32 cellular contexts compared by ENCODE assay signal in the genomic region with DNA sequence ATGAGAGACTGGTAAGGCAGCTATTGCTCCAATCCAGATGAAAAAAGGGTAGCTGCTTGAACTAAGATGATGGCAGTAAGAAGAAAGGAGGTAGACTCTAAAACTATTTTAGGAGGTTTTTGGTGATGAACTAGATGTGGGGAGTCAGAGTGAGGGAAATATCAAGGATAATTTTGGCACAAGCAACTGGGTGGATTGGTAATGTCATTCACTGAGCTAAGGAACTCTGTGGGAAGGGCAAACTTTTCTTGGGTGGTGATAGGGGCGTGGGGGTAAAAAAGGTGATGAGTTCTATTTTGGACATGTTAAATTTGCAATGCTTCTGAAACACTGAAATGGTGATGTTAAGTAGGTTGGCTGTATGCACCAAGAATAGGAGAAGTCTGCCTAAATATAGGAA.
"Had no signal": no experiment of that assay in that cellular context is flagged by ENCODE, and none has a peak within 500 bp of the region (broad histone marks: within the 10 kb centered on the region; RNA-seq: fewer than 3 reads in every experiment).

No MANE protein-coding gene starts in this region.

- H3K4me1 Mint-ChIP-seq: activated B cell treated with CpG ODN at 0.5 μM for 24 hours; activated CD4-positive, alpha-beta T cell treated with anti-CD3 and anti-CD28 coated beads, Interleukin-2, amount 10 ng/mL, durations not matched to agents 24 days and 14 days; activated naive CD8-positive, alpha-beta T cell treated with anti-CD3 and anti-CD28 coated beads, Interleukin-2, amount 10 ng/mL, durations not matched to agents 7 days and 5 days; activated T-helper 17 cell treated with anti-CD3 and anti-CD28 coated beads, Interleukin-2, amount 50 U/mL, for 72 hours had no signal

- H3K27ac Mint-ChIP-seq: activated B cell treated with CpG ODN at 0.5 μM for 24 hours; activated CD4-positive, alpha-beta memory T cell treated with anti-CD3 and anti-CD28 coated beads for 36 hours; activated CD4-positive, alpha-beta T cell treated with anti-CD3 and anti-CD28 coated beads, Interleukin-2, amount 10 ng/mL, durations not matched to agents 24 days and 14 days; activated CD8-positive, alpha-beta T cell treated with anti-CD3 and anti-CD28 coated beads for 36 hours; activated naive CD4-positive, alpha-beta T cell treated with anti-CD3 and anti-CD28 coated beads for 36 hours; activated naive CD8-positive, alpha-beta T cell treated with anti-CD3 and anti-CD28 coated beads, Interleukin-2, amount 10 ng/mL, durations not matched to agents 7 days and 5 days; activated T-cell treated with anti-CD3 and anti-CD28 coated beads, Interleukin-2, amount 50 U/mL, for 72 hours; activated T-helper 1 cell treated with anti-CD3 and anti-CD28 coated beads, Interleukin-12 subunit alpha, Interleukin-12 subunit beta, Interleukin-2, Interleukin-4 antibody, amounts not matched to agents 30 ng/mL and 10 ng/mL and 1 ng/mL, durations not matched to agents 14 hours and 24 hours and 36 hours; activated T-helper 17 cell treated with anti-CD3 and anti-CD28 coated beads, Interleukin-2, amount 50 U/mL, for 72 hours; T-helper 1 cell treated with Interleukin-12 subunit alpha and Interleukin-12 subunit beta and Interleukin-4 antibody, amounts not matched to agents 30 μg/mL and 1 μg/mL, for 36 hours; T-helper 2 cell treated with Interferon-gamma antibody and Interleukin-4, amounts not matched to agents 5 μg/mL and 100 μg/mL, for 36 hours had no signal

- DNase-seq: activated B cell treated with CpG ODN at 0.5 μM for 24 hours; activated CD4-positive, alpha-beta memory T cell treated with anti-CD3 and anti-CD28 coated beads for 36 hours; activated CD4-positive, alpha-beta T cell treated with anti-CD3 and anti-CD28 coated beads for 4 hours; activated CD4-positive, alpha-beta T cell treated with anti-CD3 and anti-CD28 coated beads, Interleukin-2, amount 10 ng/mL, durations not matched to agents 24 days and 14 days; activated CD4-positive, alpha-beta T cell treated with anti-CD3 and anti-CD28 coated beads, Interleukin-2, amount 50 U/mL, for 1 hour; activated CD4-positive, alpha-beta T cell treated with anti-CD3 and anti-CD28 coated beads, Interleukin-2, amount 50 U/mL, for 4 hours; activated CD4-positive, CD25-positive, alpha-beta regulatory T cell treated with anti-CD3 and anti-CD28 coated beads, Interleukin-2, amount 50 U/mL, for 72 hours; activated CD8-positive, alpha-beta memory T cell treated with anti-CD3 and anti-CD28 coated beads, Interleukin-2, amount 50 U/mL, for 4 hours; activated CD8-positive, alpha-beta T cell treated with anti-CD3 and anti-CD28 coated beads for 36 hours; activated effector memory CD4-positive, alpha-beta T cell treated with anti-CD3 and anti-CD28 coated beads, Interleukin-2, amount 50 U/mL, for 16 hours; activated gamma-delta T cell treated with Interleukin-2 at 50 U/mL for 16 hours; activated naive CD4-positive, alpha-beta T cell; activated naive CD4-positive, alpha-beta T cell treated with anti-CD3 and anti-CD28 coated beads for 36 hours; activated naive CD4-positive, alpha-beta T cell treated with anti-CD3 and anti-CD28 coated beads, Interleukin-2, amount 50 U/mL, for 16 hours; activated naive CD8-positive, alpha-beta T cell treated with anti-CD3 and anti-CD28 coated beads, Interleukin-2, amount 10 ng/mL, durations not matched to agents 7 days and 5 days; activated T-cell treated with anti-CD3 and anti-CD28 coated beads for 4 hours; activated T-cell treated with anti-CD3 and anti-CD28 coated beads, Interleukin-2, amount 50 U/mL, for 1 hour; activated T-cell treated with anti-CD3 and anti-CD28 coated beads, Interleukin-2, amount 50 U/mL, for 4 hours; activated T-cell treated with anti-CD3 and anti-CD28 coated beads, Interleukin-2, amount 50 U/mL, for 72 hours; adrenal gland; amniotic stem cell; aorta; body of pancreas; brain microvascular endothelial cell; central memory CD4-positive, alpha-beta T cell; T-helper 2 cell; T-helper 9 cell had no signal

- H3K9me3 Mint-ChIP-seq: activated B cell treated with CpG ODN at 0.5 μM for 24 hours; activated CD4-positive, alpha-beta memory T cell treated with anti-CD3 and anti-CD28 coated beads for 36 hours; activated CD4-positive, alpha-beta T cell treated with anti-CD3 and anti-CD28 coated beads, Interleukin-2, amount 10 ng/mL, durations not matched to agents 24 days and 14 days; activated CD8-positive, alpha-beta T cell treated with anti-CD3 and anti-CD28 coated beads for 36 hours; activated naive CD4-positive, alpha-beta T cell treated with anti-CD3 and anti-CD28 coated beads for 36 hours; activated naive CD4-positive, alpha-beta T cell treated with anti-CD3 and anti-CD28 coated beads, Interleukin-2, amount 50 U/mL, for 72 hours; activated T-cell treated with anti-CD3 and anti-CD28 coated beads, Interleukin-2, amount 50 U/mL, for 4 hours; activated T-cell treated with anti-CD3 and anti-CD28 coated beads, Interleukin-2, amount 50 U/mL, for 72 hours; activated T-helper 1 cell treated with anti-CD3 and anti-CD28 coated beads, Interleukin-12 subunit alpha, Interleukin-12 subunit beta, Interleukin-2, Interleukin-4 antibody, amounts not matched to agents 30 ng/mL and 10 ng/mL and 1 ng/mL, durations not matched to agents 14 hours and 24 hours and 36 hours; activated T-helper 17 cell treated with anti-CD3 and anti-CD28 coated beads, Interleukin-2, amount 50 U/mL, for 72 hours; T-helper 1 cell treated with Interleukin-12 subunit alpha and Interleukin-12 subunit beta and Interleukin-4 antibody, amounts not matched to agents 30 μg/mL and 1 μg/mL, for 36 hours; T-helper 2 cell treated with Interferon-gamma antibody and Interleukin-4, amounts not matched to agents 5 μg/mL and 100 μg/mL, for 36 hours had no signal

- H3K36me3 Mint-ChIP-seq: activated naive CD4-positive, alpha-beta T cell treated with anti-CD3 and anti-CD28 coated beads, Interleukin-2, amount 50 U/mL, for 72 hours; activated naive CD8-positive, alpha-beta T cell treated with anti-CD3 and anti-CD28 coated beads, Interleukin-2, amount 10 ng/mL, durations not matched to agents 7 days and 5 days had no signal

- H3K27me3 Mint-ChIP-seq: activated B cell treated with CpG ODN at 0.5 μM for 24 hours; activated CD4-positive, alpha-beta memory T cell treated with anti-CD3 and anti-CD28 coated beads for 36 hours; activated CD8-positive, alpha-beta T cell treated with anti-CD3 and anti-CD28 coated beads for 36 hours; activated T-helper 17 cell treated with anti-CD3 and anti-CD28 coated beads, Interleukin-2, amount 50 U/mL, for 72 hours had no signal

- H3K4me3 Mint-ChIP-seq: activated B cell treated with CpG ODN at 0.5 μM for 24 hours; activated CD4-positive, alpha-beta memory T cell treated with anti-CD3 and anti-CD28 coated beads for 36 hours; activated CD4-positive, alpha-beta T cell treated with anti-CD3 and anti-CD28 coated beads, Interleukin-2, amount 10 ng/mL, durations not matched to agents 24 days and 14 days; activated CD8-positive, alpha-beta T cell treated with anti-CD3 and anti-CD28 coated beads for 36 hours; activated naive CD4-positive, alpha-beta T cell treated with anti-CD3 and anti-CD28 coated beads for 36 hours; activated naive CD8-positive, alpha-beta T cell treated with anti-CD3 and anti-CD28 coated beads, Interleukin-2, amount 10 ng/mL, durations not matched to agents 7 days and 5 days; activated T-cell treated with anti-CD3 and anti-CD28 coated beads, Interleukin-2, amount 50 U/mL, for 4 hours; activated T-cell treated with anti-CD3 and anti-CD28 coated beads, Interleukin-2, amount 50 U/mL, for 72 hours; activated T-helper 1 cell treated with anti-CD3 and anti-CD28 coated beads, Interleukin-12 subunit alpha, Interleukin-12 subunit beta, Interleukin-2, Interleukin-4 antibody, amounts not matched to agents 30 ng/mL and 10 ng/mL and 1 ng/mL, durations not matched to agents 14 hours and 24 hours and 36 hours; activated T-helper 17 cell treated with anti-CD3 and anti-CD28 coated beads, Interleukin-2, amount 50 U/mL, for 72 hours; T-helper 1 cell treated with Interleukin-12 subunit alpha and Interleukin-12 subunit beta and Interleukin-4 antibody, amounts not matched to agents 30 μg/mL and 1 μg/mL, for 36 hours; T-helper 2 cell treated with Interferon-gamma antibody and Interleukin-4, amounts not matched to agents 5 μg/mL and 100 μg/mL, for 36 hours had no signal
